In the genomic region with DNA sequence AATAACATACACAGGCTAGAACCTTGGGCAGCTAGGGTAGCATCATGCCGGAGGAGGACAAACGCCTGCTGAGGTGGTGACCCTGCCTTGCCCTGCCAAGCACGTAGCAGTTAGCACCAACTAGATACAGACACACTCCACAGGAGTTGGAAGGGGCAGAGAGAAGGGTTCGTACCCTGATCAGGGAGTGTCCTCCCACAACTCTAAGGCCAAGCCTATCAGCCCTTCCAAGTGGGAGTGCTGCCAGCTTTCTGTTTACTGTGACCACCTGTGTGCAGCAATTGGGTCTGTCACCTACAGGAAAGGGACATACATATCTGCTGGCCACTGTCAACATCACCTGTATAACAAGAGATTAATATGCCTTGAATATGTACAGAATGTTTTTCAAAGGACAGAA, we compare ENCODE assay signal across 11 cellular contexts. TPM values are rescaled to one million over a fixed set of nuclear protein-coding genes. Genes with fewer than 3 reads are reported as not detected.
DNase-seq lines count a peak whose midpoint lies in the region; ATAC-seq and TF ChIP-seq lines count a peak whose summit lies in the region.
"Had no signal": no experiment of that assay in that cellular context is flagged by ENCODE, and none has a peak within 500 bp of the region (broad histone marks: within the 10 kb centered on the region; RNA-seq: fewer than 3 reads in every experiment).

No MANE protein-coding gene starts in this region.

- peaks cover 16% of the 10 kb centered on the region for H3K4me1 Mint-ChIP-seq in activated CD4-positive, alpha-beta T cell treated with anti-CD3 and anti-CD28 coated beads for 36 hours
- peaks cover 18 to 26% of the 10 kb centered on the region in 2 donors for H3K4me1 Mint-ChIP-seq in effector memory CD8-positive, alpha-beta T cell (ENCODE audit: low read depth in 2 of 2)

- intact Hi-C loops in activated CD4-positive, alpha-beta T cell treated with anti-CD3 and anti-CD28 coated beads for 36 hours (cut with DNase I, micrococcal nuclease) = loop anchor here (2.0 to 5.0 kb wide), 4 partner anchors 86 to 981 kb away; partner anchors contain the start of genes CRKL (in 1 of the 2), MED15 (in 1 of the 2), PI4KA (in 1 of the 2) and SNAP29 (in 1 of the 2)

- no peak for ATAC-seq in activated CD4-positive, alpha-beta T cell treated with anti-CD3 and anti-CD28 coated beads for 36 hours
- ATAC-seq in effector memory CD8-positive, alpha-beta T cell (replicated peaks) = no peak

- no peak overlapping the region for H3K27ac ChIP-seq in OCI-LY3 (ENCODE audit: low read length)

- H3K27ac Mint-ChIP-seq in activated CD4-positive, alpha-beta T cell treated with anti-CD3 and anti-CD28 coated beads for 36 hours = peak overlapping the region; percentile 47
- peak overlapping the region in 1 of 2 donors; percentile 100 for H3K27ac Mint-ChIP-seq in effector memory CD8-positive, alpha-beta T cell

- H3K4me1 ChIP-seq in OCI-LY3 (ENCODE audit: low read length) = peaks cover 18% of the 10 kb centered on the region
- peaks cover 25% of the 10 kb centered on the region for H3K4me1 ChIP-seq in skeletal muscle satellite cell (ENCODE audit: control insufficient read depth, insufficient read depth, low read length)

- H3K27me3 Mint-ChIP-seq in activated CD4-positive, alpha-beta T cell treated with anti-CD3 and anti-CD28 coated beads for 36 hours = no peaks in the 10 kb centered on the region
- H3K27me3 Mint-ChIP-seq in effector memory CD8-positive, alpha-beta T cell = no peaks in the 10 kb centered on the region

- peaks cover 14% of the 10 kb centered on the region for H3K36me3 Mint-ChIP-seq in activated CD4-positive, alpha-beta T cell treated with anti-CD3 and anti-CD28 coated beads for 36 hours (ENCODE audit: low read depth)
- H3K36me3 Mint-ChIP-seq in effector memory CD8-positive, alpha-beta T cell (ENCODE audit: insufficient read depth) = peaks cover 36% of the 10 kb centered on the region

- CTCF ChIA-PET in activated CD4-positive, alpha-beta T cell treated with anti-CD3 and anti-CD28 coated beads for 36 hours (lab: Charles Lee) = interaction anchor here (1.5 kb wide), 1 partner anchor 17 kb away, joined by 8 read pairs; no protein-coding TSS in a partner anchor

- H3K27me3 ChIP-seq in OCI-LY3 (ENCODE audit: low read depth, low read length) = peaks cover 12% of the 10 kb centered on the region
- H3K27me3 ChIP-seq in skeletal muscle satellite cell (ENCODE audit: control insufficient read depth, insufficient read depth, low read length) = no peaks in the 10 kb centered on the region

- no peak overlapping the region for H2AFZ ChIP-seq in OCI-LY3 (ENCODE audit: low read depth, low read length)

- peak overlapping the region; percentile 92 for H3K4me3 Mint-ChIP-seq in activated CD4-positive, alpha-beta T cell treated with anti-CD3 and anti-CD28 coated beads for 36 hours
- peak overlapping the region; percentile 93 to 97 for H3K4me3 Mint-ChIP-seq in effector memory CD8-positive, alpha-beta T cell

- TF ChIP-seq CTCF in OCI-LY3 (IDR thresholded peaks at IDR 0.05; ENCODE audit: low read depth, low read length) = no peak

- H3K4me3 ChIP-seq in OCI-LY3 (ENCODE audit: low read length) (0 out of 2 replicates have a peak overlapping the region, but pooled peaks have one; percentile 91), skeletal muscle satellite cell (ENCODE audit: low read length) (no peak overlapping the region)

- POLR2A ChIA-PET in activated CD4-positive, alpha-beta T cell treated with anti-CD3 and anti-CD28 coated beads for 36 hours (lab: Charles Lee) = no interaction called here

- H3K9me3 Mint-ChIP-seq in activated CD4-positive, alpha-beta T cell treated with anti-CD3 and anti-CD28 coated beads for 36 hours (ENCODE audit: low read depth) = no peaks in the 10 kb centered on the region
- no peaks in the 10 kb centered on the region for H3K9me3 Mint-ChIP-seq in effector memory CD8-positive, alpha-beta T cell

- H4K20me1 ChIP-seq in OCI-LY3 (ENCODE audit: insufficient read depth, low read length) = 0 out of 2 replicates have a peak, but pooled peaks cover 3% of the 10 kb centered on the region

- peak overlapping the region; percentile 97; the same call in 1 of the 2 replicates for H3K4me2 ChIP-seq in OCI-LY3 (ENCODE audit: low read length)
- H3K4me2 ChIP-seq in skeletal muscle satellite cell (ENCODE audit: low read length) = peak overlapping the region; percentile 94

- no peak for DNase-seq in activated CD4-positive, alpha-beta T cell treated with anti-CD3 and anti-CD28 coated beads for 36 hours
- no peak for DNase-seq in activated CD4-positive, alpha-beta T cell treated with anti-CD3 and anti-CD28 coated beads for 4 hours
- DNase-seq in effector memory CD8-positive, alpha-beta T cell = no peak
- DNase-seq in stimulated activated CD4-positive, alpha-beta T cell treated with anti-CD3 and anti-CD28 coated beads, Interleukin-1b, Interleukin-23, amount 100 ng/mL, for 48 hours = no peak
- no peak for DNase-seq in occipital lobe (lab: John Stamatoyannopoulos, UW)
- no peak for DNase-seq in amygdala (lab: John Stamatoyannopoulos, UW)
- DNase-seq: midbrain; stimulated activated CD4-positive, alpha-beta T cell treated with anti-CD3 and anti-CD28 coated beads, Interleukin-4, amount 100 ng/mL, for 24 hours had no signal

- H3K36me3 ChIP-seq in OCI-LY3 (replicated peaks; ENCODE audit: low read depth, low read length) = peaks cover 21% of the 10 kb centered on the region
- peaks cover 12% of the 10 kb centered on the region for H3K36me3 ChIP-seq in skeletal muscle satellite cell (ENCODE audit: insufficient read depth, low read length)

- peaks cover 35% of the 10 kb centered on the region for H3K79me2 ChIP-seq in OCI-LY3 (ENCODE audit: low read length)

- H3K9ac ChIP-seq in OCI-LY3 (ENCODE audit: low read length) (no peak overlapping the region), skeletal muscle satellite cell (ENCODE audit: low read depth, low read length) (peak overlapping the region; percentile 90)

- H3K9me3 ChIP-seq in OCI-LY3 (ENCODE audit: insufficient read depth, low read length) (no peaks in the 10 kb centered on the region), skeletal muscle satellite cell (replicated peaks; ENCODE audit: low read length) (no peaks in the 10 kb centered on the region)

RNA-seq across cellular contexts. Expression of gene THAP7, which starts 1.9 kb away (rescaled TPM):
- total RNA-seq in activated CD4-positive, alpha-beta T cell treated with anti-CD3 and anti-CD28 coated beads for 36 hours = 10 to 100 TPM; 25.1 to 27.2 TPM
- total RNA-seq in skeletal muscle satellite cell (2012; rRNA removed) = 14.2 and 19.9 TPM in 2 replicates
- total RNA-seq in occipital lobe = 21.8 TPM

RNA-seq across cellular contexts. Expression of gene P2RX6, which starts 11.2 kb away (rescaled TPM):
- under 1 TPM; 0.18 to 0.25 TPM for total RNA-seq in activated CD4-positive, alpha-beta T cell treated with anti-CD3 and anti-CD28 coated beads for 36 hours
- 0.25 and 1.3 TPM in 2 replicates for total RNA-seq in skeletal muscle satellite cell (2012; rRNA removed)
- total RNA-seq in occipital lobe = not detected

RNA-seq across cellular contexts. Expression of gene LZTR1, which starts 21.7 kb away (rescaled TPM):
- total RNA-seq in activated CD4-positive, alpha-beta T cell treated with anti-CD3 and anti-CD28 coated beads for 36 hours = 10 to 100 TPM; 31.9 to 40.5 TPM
- 37.3 and 45.4 TPM in 2 replicates for total RNA-seq in skeletal muscle satellite cell (2012; rRNA removed)
- total RNA-seq in occipital lobe = 49.3 TPM

RNA-seq across cellular contexts. Expression of gene SLC7A4, which starts 28.6 kb away (rescaled TPM):
- not detected for total RNA-seq in activated CD4-positive, alpha-beta T cell treated with anti-CD3 and anti-CD28 coated beads for 36 hours
- 0.44 TPM in 1 of 2 replicates, not detected in the other for total RNA-seq in skeletal muscle satellite cell (2012; rRNA removed)
- 1.4 TPM for total RNA-seq in occipital lobe
- total RNA-seq: glomerular endothelial cell had no signal

RNA-seq across cellular contexts. Expression of gene AIFM3, which starts 36.7 kb away (rescaled TPM):
- total RNA-seq in activated CD4-positive, alpha-beta T cell treated with anti-CD3 and anti-CD28 coated beads for 36 hours = under 1 TPM in 1 of 2 experiments, not detected in 1; 0.21 TPM
- total RNA-seq in skeletal muscle satellite cell (2012; rRNA removed) = 0.22 and 0.76 TPM in 2 replicates
- total RNA-seq in occipital lobe = 4.2 TPM
